In the genomic region with DNA sequence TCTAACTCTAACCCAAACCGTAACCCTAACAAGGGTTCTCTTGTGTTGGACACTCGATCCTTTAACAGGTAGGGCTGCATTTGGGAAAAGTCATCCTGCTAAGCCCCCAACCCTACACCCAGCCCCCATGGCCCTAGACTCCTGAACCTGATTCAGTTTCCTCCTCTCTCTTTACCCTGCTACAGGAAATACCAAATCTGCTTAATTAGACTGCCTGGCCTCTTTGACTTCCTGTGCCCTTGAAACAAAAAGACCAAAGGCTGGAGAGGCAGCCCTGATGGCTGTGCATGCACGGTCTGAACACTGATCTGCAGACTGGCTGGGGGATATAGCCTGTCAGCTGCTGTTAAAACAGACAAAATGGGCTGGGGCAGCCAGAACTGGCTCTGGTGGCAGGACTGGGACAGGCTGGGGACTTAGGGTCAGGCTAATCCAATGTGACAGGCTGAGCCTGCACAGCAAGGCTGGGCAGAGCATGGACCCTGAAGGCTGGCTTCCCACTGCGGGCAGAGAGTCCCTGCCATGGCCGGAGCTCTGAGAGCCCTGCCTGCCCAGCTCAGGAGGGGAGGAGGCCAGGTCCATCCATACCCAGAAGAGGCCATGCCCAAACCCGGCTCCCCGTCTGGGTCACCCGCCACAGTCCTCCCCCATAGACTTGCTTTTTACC, we compare ENCODE assay signal across 11 cellular contexts. TPM values are rescaled to one million over a fixed set of nuclear protein-coding genes. Genes with fewer than 3 reads are reported as not detected.
DNase-seq lines count a peak whose midpoint lies in the region; ATAC-seq, FAIRE-seq and TF ChIP-seq lines count a peak whose summit lies in the region.
"Had no signal": no experiment of that assay in that cellular context is flagged by ENCODE, and none has a peak within 500 bp of the region (broad histone marks: within the 10 kb centered on the region; RNA-seq: fewer than 3 reads in every experiment).

No MANE protein-coding gene starts in this region.

- POLR2A ChIA-PET in activated CD4-positive, alpha-beta T cell treated with anti-CD3 and anti-CD28 coated beads for 36 hours (lab: Charles Lee), result no interaction called here

- H3K27ac Mint-ChIP-seq in activated CD4-positive, alpha-beta T cell treated with anti-CD3 and anti-CD28 coated beads for 36 hours, result no peak overlapping the region
- H3K27ac Mint-ChIP-seq in astrocyte (ENCODE audit: unreplicated experiment), result peak overlapping the region; percentile 75

- no peaks in the 10 kb centered on the region for H3K9me3 ChIP-seq in astrocyte (ENCODE audit: insufficient read depth, low read depth, low read length)
- no peaks in the 10 kb centered on the region for H3K9me3 ChIP-seq in neutrophil
- H3K9me3 ChIP-seq: thyroid gland had no signal

- no peaks in the 10 kb centered on the region for H3K79me2 ChIP-seq in astrocyte (ENCODE audit: insufficient read depth, low read length)

- H3K9ac ChIP-seq in astrocyte (ENCODE audit: low read length), result no peak overlapping the region

- DNase-seq in activated CD4-positive, alpha-beta T cell treated with anti-CD3 and anti-CD28 coated beads for 36 hours, result peak; percentile 21
- no peak for DNase-seq in activated CD4-positive, alpha-beta T cell treated with anti-CD3 and anti-CD28 coated beads for 4 hours
- DNase-seq in NB4 (ENCODE audit: low read depth), result peak; percentile 74
- no peak for DNase-seq in astrocyte (ENCODE audit: low read depth)
- no peak for DNase-seq in NCI-H2227 treated with DMSO at 0.1 percent for 48 hours (lab: John Stamatoyannopoulos, UW)
- DNase-seq: stimulated activated CD4-positive, alpha-beta T cell treated with anti-CD3 and anti-CD28 coated beads, Interleukin-2, amount 100 ng/mL, for 48 hours; thyroid gland had no signal

- H3K4me3 Mint-ChIP-seq in activated CD4-positive, alpha-beta T cell treated with anti-CD3 and anti-CD28 coated beads for 36 hours, result no peak overlapping the region
- no peak overlapping the region for H3K4me3 Mint-ChIP-seq in astrocyte (ENCODE audit: unreplicated experiment)

- H3K9me3 Mint-ChIP-seq in activated CD4-positive, alpha-beta T cell treated with anti-CD3 and anti-CD28 coated beads for 36 hours (ENCODE audit: low read depth), result no peaks in the 10 kb centered on the region
- H3K9me3 Mint-ChIP-seq in astrocyte (ENCODE audit: unreplicated experiment), result peaks cover 3% of the 10 kb centered on the region

- no peak overlapping the region for H2AFZ ChIP-seq in astrocyte (ENCODE audit: low read depth, low read length)

- TF ChIP-seq CTCF in NB4 (IDR thresholded peaks at IDR 0.05; ENCODE audit: low read depth, low read length) (no peak), astrocyte (IDR thresholded peaks at IDR 0.05; ENCODE audit: insufficient read depth, low read depth, low read length) (no peak), neutrophil (IDR thresholded peaks at IDR 0.05) (no peak)

- peak; percentile 27 for TF ChIP-seq POLR2A in NB4 (IDR thresholded peaks at IDR 0.05; ENCODE audit: extremely low read depth, insufficient read length)

- FAIRE-seq in astrocyte (lab: Jason Lieb, UNC), result no peak

- no peak overlapping the region for H3K4me2 ChIP-seq in astrocyte (ENCODE audit: low read length)

- H3K27ac ChIP-seq in astrocyte (ENCODE audit: low read depth, low read length), result no peak overlapping the region
- H3K27ac ChIP-seq in neutrophil, result peak overlapping the region; percentile 98
- H3K27ac ChIP-seq: thyroid gland had no signal

- intact Hi-C loops in activated CD4-positive, alpha-beta T cell treated with anti-CD3 and anti-CD28 coated beads for 36 hours (cut with DNase I, micrococcal nuclease), result loop anchor here in 1 of 2 experiments (10.0 kb wide), 1 partner anchor 62 kb away; the partner anchor contains the start of gene NCOA4

- peaks cover 3% of the 10 kb centered on the region for H3K4me1 Mint-ChIP-seq in activated CD4-positive, alpha-beta T cell treated with anti-CD3 and anti-CD28 coated beads for 36 hours
- peaks cover 18% of the 10 kb centered on the region for H3K4me1 Mint-ChIP-seq in astrocyte (ENCODE audit: low read depth, unreplicated experiment)

- H3K4me3 ChIP-seq in NB4 (ENCODE audit: low read depth, low read length) (no peak overlapping the region), astrocyte (ENCODE audit: insufficient read depth, low read depth, low read length) (no peak overlapping the region), neutrophil (ENCODE audit: low read depth in 1 of 2, low read length in 1 of 2) (no peak overlapping the region)
- H3K4me3 ChIP-seq: thyroid gland had no signal

- H4K20me1 ChIP-seq in astrocyte (ENCODE audit: insufficient read depth, low read length), result no peaks in the 10 kb centered on the region

- no peak for ATAC-seq in activated CD4-positive, alpha-beta T cell treated with anti-CD3 and anti-CD28 coated beads for 36 hours
- ATAC-seq in HG03432 (IDR thresholded peaks at IDR 0.05; ENCODE audit: unreplicated experiment) (no peak), HG02870 (IDR thresholded peaks at IDR 0.05; ENCODE audit: unreplicated experiment) (no peak)

- CTCF ChIA-PET in activated CD4-positive, alpha-beta T cell treated with anti-CD3 and anti-CD28 coated beads for 36 hours (lab: Charles Lee), result no interaction called here

- H3K27me3 ChIP-seq in astrocyte (ENCODE audit: insufficient read depth, low read length) (no peaks in the 10 kb centered on the region), neutrophil (no peaks in the 10 kb centered on the region)
- H3K27me3 ChIP-seq: thyroid gland had no signal

- H3K4me1 ChIP-seq in astrocyte (ENCODE audit: insufficient read depth, low read length), result no peaks in the 10 kb centered on the region
- H3K4me1 ChIP-seq in neutrophil (ENCODE audit: control insufficient read depth in 1 of 2, insufficient read depth in 1 of 2, low read depth in 1 of 2, low read length in 1 of 2), result peaks cover 43 to 68% of the 10 kb centered on the region in 2 experiments
- H3K4me1 ChIP-seq: thyroid gland had no signal

- H3K36me3 Mint-ChIP-seq in activated CD4-positive, alpha-beta T cell treated with anti-CD3 and anti-CD28 coated beads for 36 hours (ENCODE audit: low read depth), result no peaks in the 10 kb centered on the region
- H3K36me3 Mint-ChIP-seq in astrocyte (ENCODE audit: low read depth, unreplicated experiment), result no peaks in the 10 kb centered on the region

- H3K27me3 Mint-ChIP-seq in activated CD4-positive, alpha-beta T cell treated with anti-CD3 and anti-CD28 coated beads for 36 hours, result no peaks in the 10 kb centered on the region
- no peaks in the 10 kb centered on the region for H3K27me3 Mint-ChIP-seq in astrocyte (ENCODE audit: low read depth, unreplicated experiment)

- H3K36me3 ChIP-seq in astrocyte (ENCODE audit: insufficient read depth, low read length) (no peaks in the 10 kb centered on the region), neutrophil (peaks cover 17% of the 10 kb centered on the region)
- H3K36me3 ChIP-seq: thyroid gland had no signal

RNA-seq across cellular contexts. Expression of gene MSMB, which starts 51.0 kb away (rescaled TPM):
- not detected for total RNA-seq in activated CD4-positive, alpha-beta T cell treated with anti-CD3 and anti-CD28 coated beads for 36 hours
- total RNA-seq in astrocyte, result not detected in 2 replicates
- total RNA-seq: NCI-H460, thyroid gland had no signal

Comparison
In these comparisons a context has a peak if more than half of its experiments do, and no peak if none do; other contexts are left out.
1. DNase-seq: peak in activated CD4-positive, alpha-beta T cell treated with anti-CD3 and anti-CD28 coated beads for 36 hours (single experiment) and NB4 (single experiment); none in activated CD4-positive, alpha-beta T cell treated with anti-CD3 and anti-CD28 coated beads for 4 hours (0 of 2), astrocyte (single experiment) and NCI-H2227 treated with DMSO at 0.1 percent for 48 hours (single experiment).